ENCODE assay signal across 1 cellular context in the genomic region with DNA sequence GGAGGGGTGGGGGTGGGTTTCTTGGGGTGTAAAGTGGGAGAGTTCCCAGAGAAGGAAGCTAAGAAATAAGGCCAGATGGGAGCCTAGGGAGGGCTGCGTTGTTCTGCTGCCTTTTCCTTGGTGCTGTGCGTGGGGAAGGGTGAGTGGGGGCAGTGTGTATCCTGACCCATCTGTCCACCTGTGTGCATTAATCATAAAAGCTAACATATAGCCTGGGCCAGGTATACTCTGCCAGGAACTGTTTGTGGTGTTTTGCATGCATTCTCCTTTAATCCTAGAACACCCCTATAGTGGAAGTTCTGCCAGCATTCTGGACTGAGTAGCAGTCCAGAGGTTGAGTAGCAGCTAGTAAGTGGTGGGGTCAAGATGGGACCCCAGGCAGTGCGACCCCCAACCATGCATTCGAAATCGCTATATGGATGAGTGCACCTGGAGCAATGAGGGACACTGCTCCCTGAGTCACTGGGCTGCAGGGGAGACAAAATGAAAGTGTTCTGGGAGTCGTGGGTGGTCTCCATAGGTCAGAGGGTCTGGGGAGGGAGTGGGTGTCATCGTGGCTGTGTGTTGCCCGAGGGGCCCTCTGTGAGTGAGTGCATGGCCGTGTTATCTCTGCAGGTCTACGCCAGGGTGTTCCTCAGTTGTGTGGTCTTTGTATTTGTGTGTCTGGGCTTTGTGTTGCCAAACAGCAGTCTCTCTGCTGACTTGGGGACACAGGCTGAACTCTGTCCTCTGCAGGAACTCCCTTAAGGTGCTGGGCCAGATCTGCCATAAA.
TF ChIP-seq lines count a peak whose summit lies in the region.

No MANE protein-coding gene starts in this region.

TF ChIP-seq in IMR-90, 13 proteins besides CTCF, POLR2A, EP300 and RAD21:
- no peak for TF ChIP-seq MAZ (IDR thresholded peaks at IDR 0.05; ENCODE audit: borderline replicate concordance, low read depth, low read length)
- no peak for TF ChIP-seq CHD1 (IDR thresholded peaks at IDR 0.05; ENCODE audit: low read depth, low read length)
- no peak for TF ChIP-seq MAFK (IDR thresholded peaks at IDR 0.05; ENCODE audit: low read depth, low read length)
- TF ChIP-seq RCOR1 (IDR thresholded peaks at IDR 0.05; ENCODE audit: insufficient replicate concordance, low read length): no peak
- TF ChIP-seq NFE2L2 (IDR thresholded peaks at IDR 0.05; ENCODE audit: low read depth, low read length): no peak
- TF ChIP-seq RFX5 (IDR thresholded peaks at IDR 0.05; ENCODE audit: low read depth, low read length): no peak
- no peak for TF ChIP-seq MXI1 (IDR thresholded peaks at IDR 0.05; ENCODE audit: borderline replicate concordance, low read depth, low read length)
- TF ChIP-seq USF2 (IDR thresholded peaks at IDR 0.05; ENCODE audit: low read depth, low read length): no peak
- no peak for TF ChIP-seq SMC3 (IDR thresholded peaks at IDR 0.05; ENCODE audit: low read depth, low read length)
- no peak for TF ChIP-seq FOS (IDR thresholded peaks at IDR 0.05; ENCODE audit: low read depth, low read length)
- TF ChIP-seq BHLHE40 (IDR thresholded peaks at IDR 0.05; ENCODE audit: low read depth, low read length): no peak
- TF ChIP-seq CEBPB (IDR thresholded peaks at IDR 0.05; ENCODE audit: low read depth, low read length): no peak
- TF ChIP-seq ELK1 (IDR thresholded peaks at IDR 0.05; ENCODE audit: borderline replicate concordance, low read depth, low read length): no peak
